ENCODE assay signal across 12 cellular contexts in the genomic region with DNA sequence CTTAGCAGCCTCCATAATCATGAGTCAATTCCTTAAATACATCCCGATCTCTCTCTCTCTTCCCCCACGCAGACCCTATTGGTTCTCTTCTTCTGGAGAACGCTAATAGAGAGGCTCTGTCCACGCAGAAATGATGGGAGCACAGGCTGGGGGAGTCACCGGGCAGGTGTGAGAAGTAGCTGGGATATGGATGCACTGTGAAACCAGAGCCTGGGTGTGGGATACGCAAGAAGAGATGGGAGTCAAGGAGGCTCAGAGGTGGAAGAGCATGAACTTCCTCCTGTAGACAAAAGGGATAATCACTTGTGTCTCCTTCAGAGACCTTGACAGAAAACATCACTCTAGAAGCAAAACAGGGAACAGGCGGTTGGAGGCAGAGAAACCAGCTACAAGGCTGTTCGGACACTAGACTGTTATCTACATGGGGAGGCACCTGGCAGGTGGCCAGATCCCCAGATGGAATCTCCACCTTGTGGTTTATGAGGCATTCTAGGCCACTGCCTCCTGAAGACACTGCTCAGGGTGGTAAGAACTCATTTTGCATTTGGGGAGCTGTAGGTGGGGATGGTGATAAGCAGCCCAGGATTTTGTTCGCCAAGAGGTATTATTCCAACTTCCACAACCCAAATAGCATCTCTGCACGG. TPM values are rescaled to one million over a fixed set of nuclear protein-coding genes. Genes with fewer than 3 reads are reported as not detected.
DNase-seq lines count a peak whose midpoint lies in the region; ATAC-seq, FAIRE-seq and TF ChIP-seq lines count a peak whose summit lies in the region.
"Had no signal": no experiment of that assay in that cellular context is flagged by ENCODE, and none has a peak within 500 bp of the region (broad histone marks: within the 10 kb centered on the region; RNA-seq: fewer than 3 reads in every experiment).

No MANE protein-coding gene starts in this region.

- DNase-seq in NCI-H82 (lab: John Stamatoyannopoulos, UW) = peak; percentile 71
- no peak for DNase-seq in NCI-H82 treated with DMSO at 0.1 percent for 48 hours (lab: John Stamatoyannopoulos, UW; ENCODE audit: unreplicated experiment)
- DNase-seq in SK-N-SH = peak; percentile 58
- no peak for DNase-seq in foreskin keratinocyte
- DNase-seq in suprapubic skin (ENCODE audit: low spot score in 2 of 2) = peak; percentile 72 to 77
- DNase-seq in HTR-8/SVneo (ENCODE audit: insufficient read length, low spot score) = no peak
- no peak for DNase-seq in NCI-H2107 treated with DMSO at 0.1 percent for 48 hours (lab: John Stamatoyannopoulos, UW; ENCODE audit: unreplicated experiment)
- DNase-seq in activated CD8-positive, alpha-beta memory T cell treated with anti-CD3 and anti-CD28 coated beads, Interleukin-2, amount 50 U/mL, for 4 hours = no peak
- DNase-seq: ACHN; activated CD4-positive, alpha-beta T cell treated with anti-CD3 and anti-CD28 coated beads, Interleukin-2, amount 10 ng/mL, durations not matched to agents 7 days and 5 days; stimulated activated naive CD8-positive, alpha-beta T cell treated with anti-CD3 and anti-CD28 coated beads, Interleukin-15, amount 100 ng/mL, for 72 hours had no signal

- H2AFZ ChIP-seq in SK-N-SH (ENCODE audit: low read depth) = no peak overlapping the region

- H3K4me1 ChIP-seq in SK-N-SH (ENCODE audit: control insufficient read depth in 1 of 2, insufficient read depth in 2 of 2, low read depth in 1 of 2, low read length in 1 of 2) (peaks cover 22 to 37% of the 10 kb centered on the region in 2 experiments; a peak in 3 of 4 replicates), foreskin keratinocyte (peaks cover 8% of the 10 kb centered on the region), suprapubic skin (peaks cover 33% of the 10 kb centered on the region)

- H3K36me3 ChIP-seq in SK-N-SH (replicated peaks in 1 of 2; ENCODE audit: control insufficient read depth in 1 of 2, insufficient read depth in 2 of 2, low read length in 1 of 2) (peaks cover 13 to 27% of the 10 kb centered on the region in 2 experiments), suprapubic skin (peaks cover 7% of the 10 kb centered on the region)

- 87% methylated on average over 10 of the region's 10 CpGs for WGBS in SK-N-SH (ENCODE audit: low lambda C conversion rate)
- WGBS in suprapubic skin = 77% methylated on average over 9 of the region's 10 CpGs

- TF ChIP-seq EP300 in SK-N-SH (IDR thresholded peaks at IDR 0.05; ENCODE audit: borderline replicate concordance in 1 of 2, low read depth in 1 of 2, low read length in 1 of 2) (no peak), suprapubic skin (IDR thresholded peaks at IDR 0.05) (no peak)

- H3K9me3 ChIP-seq in SK-N-SH (no peaks in the 10 kb centered on the region), suprapubic skin (no peaks in the 10 kb centered on the region)

- H3K4me3 ChIP-seq in SK-N-SH (ENCODE audit: low read depth in 2 of 2, low read length in 1 of 2) = no peak overlapping the region
- no peak overlapping the region for H3K4me3 ChIP-seq in suprapubic skin

- H3K27me3 ChIP-seq in SK-N-SH (ENCODE audit: insufficient read depth) (no peaks in the 10 kb centered on the region), foreskin keratinocyte (no peaks in the 10 kb centered on the region), suprapubic skin (no peaks in the 10 kb centered on the region)

- no peak for TF ChIP-seq RAD21 in SK-N-SH (IDR thresholded peaks at IDR 0.05; ENCODE audit: low read length)

- POLR2A ChIA-PET in SK-N-SH (lab: Yijun Ruan, JAX) = interaction anchor here (0.6 kb wide), 1 partner anchor 209 kb away, joined by 5 read pairs; no protein-coding TSS in a partner anchor

- peaks cover 69% of the 10 kb centered on the region for H3F3A ChIP-seq in SK-N-SH (replicated peaks; ENCODE audit: insufficient read depth)

- peaks cover 9% of the 10 kb centered on the region; the same call in 1 of the 2 replicates for H3K79me2 ChIP-seq in SK-N-SH (ENCODE audit: insufficient read depth)

- TF ChIP-seq CTCF in SK-N-SH (IDR thresholded peaks at IDR 0.05) (no peak), foreskin keratinocyte (conservative IDR thresholded peaks at IDR 0.05) (peak; percentile 5), suprapubic skin (IDR thresholded peaks at IDR 0.05) (no peak)

- no peak for FAIRE-seq in HTR-8/SVneo (lab: Jason Lieb, UNC)

- H3K9ac ChIP-seq in SK-N-SH = no peak overlapping the region

- no peaks in the 10 kb centered on the region for H3K9me2 ChIP-seq in SK-N-SH

- CTCF ChIA-PET in SK-N-SH (lab: Yijun Ruan, JAX) = interaction anchor here (1.1 to 2.0 kb wide), 7 partner anchors 10 to 163 kb away, joined by 3 to 8 read pairs (median 5); no protein-coding TSS in a partner anchor

- ATAC-seq in foreskin keratinocyte = peak; percentile 7
- ATAC-seq: stimulated activated naive CD8-positive, alpha-beta T cell treated with anti-CD3 and anti-CD28 coated beads, Interleukin-15, amount 100 ng/mL, for 72 hours had no signal

- H3K27ac ChIP-seq in SK-N-SH (ENCODE audit: low read depth in 2 of 2, low read length in 1 of 2) (no peak overlapping the region; a peak in 1 of 4 replicates), foreskin keratinocyte (no peak overlapping the region), suprapubic skin (no peak overlapping the region)

- H3K4me2 ChIP-seq in SK-N-SH = no peak overlapping the region

- no peaks in the 10 kb centered on the region for H4K20me1 ChIP-seq in SK-N-SH (ENCODE audit: insufficient read depth)

- no peak for TF ChIP-seq POLR2A in suprapubic skin (IDR thresholded peaks at IDR 0.05)

TF ChIP-seq in SK-N-SH, 30 proteins besides CTCF, POLR2A, EP300 and RAD21:
- TF ChIP-seq SMC3 (IDR thresholded peaks at IDR 0.05; ENCODE audit: low read depth, low read length) (no peak), GABPA (IDR thresholded peaks at IDR 0.05; ENCODE audit: low read depth) (no peak), TCF12 (IDR thresholded peaks at IDR 0.05) (peak; percentile 42; the same call in 1 of the 2 replicates), NFIC (IDR thresholded peaks at IDR 0.05; ENCODE audit: borderline replicate concordance) (peak; percentile 87), SIN3A (IDR thresholded peaks at IDR 0.05; ENCODE audit: borderline replicate concordance, low read depth, low read length) (0 out of 2 replicates have a peak, but pooled peaks have one; percentile 29), POLR2AphosphoS5 (IDR thresholded peaks at IDR 0.05; ENCODE audit: low read depth, low read length) (0 out of 2 replicates have a peak, but pooled peaks have one; percentile 21), CHD2 (IDR thresholded peaks at IDR 0.05; ENCODE audit: low read length, partially characterized antibody) (no peak)
- TF ChIP-seq, protein P1, sequence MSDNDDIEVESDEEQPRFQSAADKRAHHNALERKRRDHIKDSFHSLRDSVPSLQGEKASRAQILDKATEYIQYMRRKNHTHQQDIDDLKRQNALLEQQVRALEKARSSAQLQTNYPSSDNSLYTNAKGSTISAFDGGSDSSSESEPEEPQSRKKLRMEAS (IDR thresholded peaks at IDR 0.05; ENCODE audit: low read depth) = 0 out of 2 replicates have a peak, but pooled peaks have one; percentile 13
- TF ChIP-seq, protein P2, sequence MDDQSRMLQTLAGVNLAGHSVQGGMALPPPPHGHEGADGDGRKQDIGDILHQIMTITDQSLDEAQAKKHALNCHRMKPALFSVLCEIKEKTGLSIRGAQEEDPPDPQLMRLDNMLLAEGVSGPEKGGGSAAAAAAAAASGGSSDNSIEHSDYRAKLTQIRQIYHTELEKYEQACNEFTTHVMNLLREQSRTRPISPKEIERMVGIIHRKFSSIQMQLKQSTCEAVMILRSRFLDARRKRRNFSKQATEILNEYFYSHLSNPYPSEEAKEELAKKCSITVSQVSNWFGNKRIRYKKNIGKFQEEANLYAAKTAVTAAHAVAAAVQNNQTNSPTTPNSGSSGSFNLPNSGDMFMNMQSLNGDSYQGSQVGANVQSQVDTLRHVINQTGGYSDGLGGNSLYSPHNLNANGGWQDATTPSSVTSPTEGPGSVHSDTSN (IDR thresholded peaks at IDR 0.05) = peak; percentile 35; the same call in 1 of the 2 replicates
- TF ChIP-seq, protein P3, sequence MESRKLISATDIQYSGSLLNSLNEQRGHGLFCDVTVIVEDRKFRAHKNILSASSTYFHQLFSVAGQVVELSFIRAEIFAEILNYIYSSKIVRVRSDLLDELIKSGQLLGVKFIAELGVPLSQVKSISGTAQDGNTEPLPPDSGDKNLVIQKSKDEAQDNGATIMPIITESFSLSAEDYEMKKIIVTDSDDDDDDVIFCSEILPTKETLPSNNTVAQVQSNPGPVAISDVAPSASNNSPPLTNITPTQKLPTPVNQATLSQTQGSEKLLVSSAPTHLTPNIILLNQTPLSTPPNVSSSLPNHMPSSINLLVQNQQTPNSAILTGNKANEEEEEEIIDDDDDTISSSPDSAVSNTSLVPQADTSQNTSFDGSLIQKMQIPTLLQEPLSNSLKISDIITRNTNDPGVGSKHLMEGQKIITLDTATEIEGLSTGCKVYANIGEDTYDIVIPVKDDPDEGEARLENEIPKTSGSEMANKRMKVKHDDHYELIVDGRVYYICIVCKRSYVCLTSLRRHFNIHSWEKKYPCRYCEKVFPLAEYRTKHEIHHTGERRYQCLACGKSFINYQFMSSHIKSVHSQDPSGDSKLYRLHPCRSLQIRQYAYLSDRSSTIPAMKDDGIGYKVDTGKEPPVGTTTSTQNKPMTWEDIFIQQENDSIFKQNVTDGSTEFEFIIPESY (IDR thresholded peaks at IDR 0.05; ENCODE audit: borderline replicate concordance, low read depth) = no peak

RNA-seq across cellular contexts. Expression of a gene that starts 7.2 kb away (rescaled TPM):
- polyA plus RNA-seq in SK-N-SH (2012; rRNA removed) (2.8 and 3.2 TPM in 2 replicates), foreskin keratinocyte (0.47 and 0.52 TPM in 2 replicates)
- 1.3 and 2.1 TPM in 2 replicates for polyA plus RNA-seq in SK-N-SH (2012; cell fraction: cytosol; rRNA removed)
- 5.8 and 6.0 TPM in 2 replicates for polyA plus RNA-seq in SK-N-SH (2012; cell fraction: nucleus; rRNA removed)
- total RNA-seq in foreskin keratinocyte (0.25 and 0.34 TPM in 2 replicates), suprapubic skin (1 to 10 TPM; 1.3 to 5.6 (median 3.0) TPM)
- total RNA-seq: NCI-H460 had no signal

RNA-seq across cellular contexts. Expression of a gene that starts 43.0 kb away (rescaled TPM):
- 25.7 and 28.2 TPM in 2 replicates for polyA plus RNA-seq in SK-N-SH (2012; rRNA removed)
- 19.1 and 26.9 TPM in 2 replicates for polyA plus RNA-seq in SK-N-SH (2012; cell fraction: cytosol; rRNA removed)
- 9.4 and 11.8 TPM in 2 replicates for polyA plus RNA-seq in SK-N-SH (2012; cell fraction: nucleus; rRNA removed)
- total RNA-seq in foreskin keratinocyte = not detected in 2 replicates
- 0.04 TPM in 1 of 2 replicates, not detected in the other for polyA plus RNA-seq in foreskin keratinocyte
- total RNA-seq in suprapubic skin = 10 to 100 TPM in 1 of 4 donors, 1 to 10 TPM in 2, under 1 TPM in 1; 0.24 to 10.9 (median 6.3) TPM
- total RNA-seq: NCI-H460 had no signal

Comparison
In these comparisons a context has a peak if more than half of its experiments do, and no peak if none do; other contexts are left out.
1. DNase-seq: peak in NCI-H82 (single experiment), SK-N-SH (single experiment) and suprapubic skin (2 of 2); none in NCI-H82 treated with DMSO at 0.1 percent for 48 hours (single experiment), foreskin keratinocyte (0 of 2), HTR-8/SVneo (single experiment), NCI-H2107 treated with DMSO at 0.1 percent for 48 hours (single experiment) and activated CD8-positive, alpha-beta memory T cell treated with anti-CD3 and anti-CD28 coated beads, Interleukin-2, amount 50 U/mL, for 4 hours (single experiment).